27 cellular contexts compared by ENCODE assay signal in genomic region chr2:42288811-42289210, GRCh38.
"Had no signal": no experiment of that assay in that cellular context is flagged by ENCODE, and none has a peak within 500 bp of the region (broad histone marks: within the 10 kb centered on the region; RNA-seq: fewer than 3 reads in every experiment).

No MANE protein-coding gene starts in this region.

- H3K27ac ChIP-seq: parathyroid adenoma, psoas muscle, thoracic aorta had no signal

- H3K4me3 Mint-ChIP-seq: endodermal cell; mesothelial cell of epicardium; naive thymus-derived CD8-positive, alpha-beta T cell; neural crest cell had no signal

- H3K27me3 Mint-ChIP-seq: naive thymus-derived CD8-positive, alpha-beta T cell had no signal

- H3K27ac Mint-ChIP-seq: endodermal cell, mesothelial cell of epicardium had no signal

- H3K4me3 ChIP-seq: psoas muscle, smooth muscle cell, thoracic aorta had no signal

- H3K4me1 ChIP-seq: parathyroid adenoma, psoas muscle had no signal

- ATAC-seq: esophagus mucosa; left cardiac atrium; naive thymus-derived CD8-positive, alpha-beta T cell; psoas muscle had no signal

- H3K4me1 Mint-ChIP-seq: endodermal cell, mesothelial cell of epicardium had no signal

- H3K9me3 ChIP-seq: psoas muscle, thoracic aorta had no signal

- DNase-seq: activated CD4-positive, alpha-beta T cell treated with anti-CD3 and anti-CD28 coated beads for 48 hours; activated CD4-positive, alpha-beta T cell treated with anti-CD3 and anti-CD28 coated beads, Interleukin-2, amount 50 U/mL, for 48 hours; activated CD4-positive, CD25-positive, alpha-beta regulatory T cell; amygdala; caudate nucleus; endodermal cell; foreskin fibroblast; head of caudate nucleus; hippocampal formation; left cardiac atrium; mammary epithelial cell; naive thymus-derived CD8-positive, alpha-beta T cell; nucleus accumbens; psoas muscle; stimulated activated CD4-positive, alpha-beta T cell treated with anti-CD3 and anti-CD28 coated beads, Interleukin-1b, Interleukin-23, amount 100 ng/mL, for 48 hours; stimulated activated CD4-positive, alpha-beta T cell treated with anti-CD3 and anti-CD28 coated beads, Interleukin-4, amount 100 ng/mL, for 4 hours; stimulated activated CD8-positive, alpha-beta memory T cell treated with anti-CD3 and anti-CD28 coated beads, Interleukin-4, amount 100 ng/mL, for 48 hours; stimulated activated naive CD4-positive, alpha-beta T cell treated with Interleukin-2 at 50 U/mL for 16 hours; trophoblast cell had no signal

- H3K9me3 Mint-ChIP-seq: activated T-helper 2 cell treated with anti-CD3 and anti-CD28 coated beads, Interferon-gamma antibody, Interleukin-2, Interleukin-4, amounts not matched to agents 10 μg/mL and 5 μg/mL and 100 μg/mL, durations not matched to agents 14 hours and 24 hours and 36 hours; endodermal cell; mesothelial cell of epicardium; naive thymus-derived CD8-positive, alpha-beta T cell; neural crest cell; T-helper 2 cell treated with Interferon-gamma antibody and Interleukin-4, amounts not matched to agents 5 μg/mL and 100 μg/mL, for 36 hours had no signal
